Comparison of ENCODE assay signal across 9 cellular contexts in the genomic region with DNA sequence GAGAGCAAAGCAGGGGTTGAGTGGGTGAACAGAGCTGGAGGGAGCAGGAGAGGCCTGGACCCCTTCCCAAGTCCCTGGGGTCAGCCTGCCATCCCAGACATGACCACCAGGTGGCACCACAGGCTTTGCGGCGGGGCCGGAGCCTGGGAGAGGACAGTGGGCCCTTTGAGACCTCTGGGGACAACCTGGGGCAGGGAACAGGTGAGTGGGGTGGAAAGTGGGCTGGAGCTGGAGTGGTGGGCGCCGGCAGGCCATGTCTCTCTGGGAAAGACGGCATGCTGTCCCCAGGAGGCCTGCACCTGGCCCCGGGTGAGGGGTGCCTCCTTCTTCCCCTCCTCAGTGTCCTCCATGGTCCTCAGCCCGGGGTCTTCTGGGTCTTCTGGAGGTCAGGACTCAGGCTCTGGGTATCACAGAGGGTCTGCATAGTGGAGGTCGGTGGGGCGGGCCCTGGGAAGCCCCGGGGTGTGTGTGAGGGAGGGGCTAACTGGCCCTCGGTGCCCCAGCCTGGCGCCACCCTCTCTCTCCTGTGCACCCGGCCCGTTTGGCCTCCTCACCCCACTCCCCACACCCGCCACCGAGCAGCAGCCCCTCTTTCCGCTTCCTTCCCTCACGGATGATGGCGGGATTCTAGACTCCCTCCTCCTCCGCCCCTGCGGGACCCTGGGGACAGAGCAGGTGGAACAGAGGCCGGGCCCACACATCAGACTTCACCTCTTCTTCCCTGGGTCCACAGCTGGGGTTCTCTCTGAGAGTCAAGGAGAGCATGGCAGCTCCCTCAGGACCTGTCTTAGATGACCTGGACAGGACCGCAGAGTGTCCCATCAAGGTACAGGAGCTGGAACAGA. TPM values are rescaled to one million over a fixed set of nuclear protein-coding genes. Genes with fewer than 3 reads are reported as not detected.
DNase-seq lines count a peak whose midpoint lies in the region; ATAC-seq and TF ChIP-seq lines count a peak whose summit lies in the region.
"Had no signal": no experiment of that assay in that cellular context is flagged by ENCODE, and none has a peak within 500 bp of the region (broad histone marks: within the 10 kb centered on the region; RNA-seq: fewer than 3 reads in every experiment).

No MANE protein-coding gene starts in this region.

- TF ChIP-seq CTCF in astrocyte of the spinal cord (IDR thresholded peaks at IDR 0.05; ENCODE audit: low read depth, low read length): peak; percentile 96

- no peak for ATAC-seq in HG02763 (IDR thresholded peaks at IDR 0.05; ENCODE audit: unreplicated experiment)
- ATAC-seq in HG03520 (IDR thresholded peaks at IDR 0.05; ENCODE audit: unreplicated experiment): no peak

- H3K9me3 Mint-ChIP-seq in T-helper 2 cell treated with Interferon-gamma antibody and Interleukin-4, amounts not matched to agents 5 μg/mL and 100 μg/mL, for 36 hours: no peaks in the 10 kb centered on the region
- H3K9me3 Mint-ChIP-seq: dendritic cell treated with granulocyte-macrophage colony-stimulating factor and Interleukin-4, amounts not matched to agents 40 ng/mL and 50 ng/mL, for 4 days had no signal

- no peaks in the 10 kb centered on the region for H3K27me3 Mint-ChIP-seq in T-helper 2 cell treated with Interferon-gamma antibody and Interleukin-4, amounts not matched to agents 5 μg/mL and 100 μg/mL, for 36 hours (ENCODE audit: low read depth)

- no peak overlapping the region for H3K4me3 Mint-ChIP-seq in T-helper 2 cell treated with Interferon-gamma antibody and Interleukin-4, amounts not matched to agents 5 μg/mL and 100 μg/mL, for 36 hours
- H3K4me3 Mint-ChIP-seq: dendritic cell treated with granulocyte-macrophage colony-stimulating factor and Interleukin-4, amounts not matched to agents 40 ng/mL and 50 ng/mL, for 4 days had no signal

- no peaks in the 10 kb centered on the region for H3K4me1 Mint-ChIP-seq in T-helper 2 cell treated with Interferon-gamma antibody and Interleukin-4, amounts not matched to agents 5 μg/mL and 100 μg/mL, for 36 hours (ENCODE audit: low read depth)

- in situ Hi-C loops in astrocyte of the spinal cord (cut with HindIII; ENCODE audit: low sequenced_read_pairs): no loop called here

- peak; percentile 65 for DNase-seq in Daoy (ENCODE audit: low read depth)
- DNase-seq in HuH-7 (ENCODE audit: low spot score): peak; percentile 92
- peak; percentile 36 for DNase-seq in T-helper 2 cell treated with Interferon-gamma antibody and Interleukin-4, amounts not matched to agents 5 μg/mL and 100 μg/mL, for 36 hours (ENCODE audit: low spot score)
- DNase-seq in astrocyte of the spinal cord (ENCODE audit: low read depth, low spot score): no peak
- DNase-seq in iris pigment epithelial cell (ENCODE audit: low read depth): peak; percentile 11
- DNase-seq in stimulated activated CD4-positive, alpha-beta T cell treated with anti-CD3 and anti-CD28 coated beads, Interleukin-1b, Interleukin-23, amount 100 ng/mL, for 24 hours (ENCODE audit: low read depth in 4 of 4, low spot score in 1 of 4): peak; percentile 19 to 61 (median 48)

- H3K36me3 Mint-ChIP-seq in T-helper 2 cell treated with Interferon-gamma antibody and Interleukin-4, amounts not matched to agents 5 μg/mL and 100 μg/mL, for 36 hours (ENCODE audit: low read depth): no peaks in the 10 kb centered on the region

- H3K4me3 ChIP-seq in astrocyte of the spinal cord (ENCODE audit: low read depth, low read length): no peak overlapping the region

- no peak overlapping the region for H3K27ac Mint-ChIP-seq in T-helper 2 cell treated with Interferon-gamma antibody and Interleukin-4, amounts not matched to agents 5 μg/mL and 100 μg/mL, for 36 hours
- H3K27ac Mint-ChIP-seq: dendritic cell treated with granulocyte-macrophage colony-stimulating factor and Interleukin-4, amounts not matched to agents 40 ng/mL and 50 ng/mL, for 4 days had no signal

RNA-seq across cellular contexts. Expression of gene PKP1, which starts 28.5 kb away (rescaled TPM):
- 0.18 and 0.34 TPM in 2 replicates for total RNA-seq in Daoy (2014; rRNA removed; shearing (Covaris generic))
